Comparison of ENCODE assay signal across 8 cellular contexts in the genomic region with DNA sequence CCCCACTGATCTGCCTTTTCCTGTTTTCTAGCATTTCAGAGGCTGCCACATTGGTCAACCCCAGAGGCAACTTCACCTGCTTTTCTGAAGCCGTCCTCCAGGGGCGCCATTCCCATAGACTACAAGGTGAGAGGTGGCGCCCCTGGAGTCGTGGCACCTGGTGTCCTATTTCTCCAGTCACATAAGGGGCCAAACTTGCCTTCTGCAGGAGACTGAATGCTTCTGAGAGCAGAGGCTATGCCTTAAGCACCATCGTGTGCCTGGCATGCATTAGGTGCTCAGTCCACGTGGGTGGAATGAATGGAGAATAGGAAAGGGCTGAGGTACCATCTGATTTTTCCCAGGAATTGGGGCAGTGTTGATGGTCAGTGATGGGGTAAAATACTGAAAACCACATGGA.
A peak's percentile ranks its signal among the peaks of the same experiment; 100 is the strongest.
DNase-seq lines count a peak whose midpoint lies in the region; ATAC-seq lines count a peak whose summit lies in the region.

No MANE protein-coding gene starts in this region.

- H3K27ac Mint-ChIP-seq in activated T-cell treated with anti-CD3 and anti-CD28 coated beads, Interleukin-2, amount 50 U/mL, for 24 hours = no peak overlapping the region

- no peaks in the 10 kb centered on the region for H3K9me3 Mint-ChIP-seq in activated T-cell treated with anti-CD3 and anti-CD28 coated beads, Interleukin-2, amount 50 U/mL, for 24 hours

- peak; percentile 32 for DNase-seq in activated T-cell treated with anti-CD3 and anti-CD28 coated beads, Interleukin-2, amount 50 U/mL, for 24 hours
- no peak for DNase-seq in activated T-cell treated with anti-CD3 and anti-CD28 coated beads for 4 hours
- DNase-seq in M059J (ENCODE audit: low read depth) = peak; percentile 25
- peak; percentile 65 for DNase-seq in ecto neural progenitor cell (ENCODE audit: low spot score)
- peak; percentile 17 for DNase-seq in stimulated activated CD4-positive, alpha-beta T cell treated with anti-CD3 and anti-CD28 coated beads, Interleukin-4, amount 100 ng/mL, for 1 hour
- no peak for DNase-seq in NCI-H1105 treated with DMSO at 0.1 percent for 48 hours (lab: John Stamatoyannopoulos, UW)

- H3K27me3 Mint-ChIP-seq in activated T-cell treated with anti-CD3 and anti-CD28 coated beads, Interleukin-2, amount 50 U/mL, for 24 hours = peaks cover 54% of the 10 kb centered on the region

- H3K4me1 Mint-ChIP-seq in activated T-cell treated with anti-CD3 and anti-CD28 coated beads, Interleukin-2, amount 50 U/mL, for 24 hours (ENCODE audit: low read depth) = no peaks in the 10 kb centered on the region

- H3K4me3 Mint-ChIP-seq in activated T-cell treated with anti-CD3 and anti-CD28 coated beads, Interleukin-2, amount 50 U/mL, for 24 hours = no peak overlapping the region

- ATAC-seq in GM19467 (IDR thresholded peaks at IDR 0.05; ENCODE audit: unreplicated experiment) = no peak
- no peak for ATAC-seq in GM21737 (IDR thresholded peaks at IDR 0.05; ENCODE audit: unreplicated experiment)

- H3K36me3 Mint-ChIP-seq in activated T-cell treated with anti-CD3 and anti-CD28 coated beads, Interleukin-2, amount 50 U/mL, for 24 hours (ENCODE audit: low read depth) = no peaks in the 10 kb centered on the region

Comparison
In these comparisons a context has a peak if more than half of its experiments do, and no peak if none do; other contexts are left out.
1. DNase-seq: peak in activated T-cell treated with anti-CD3 and anti-CD28 coated beads, Interleukin-2, amount 50 U/mL, for 24 hours (single experiment), M059J (single experiment), ecto neural progenitor cell (single experiment) and stimulated activated CD4-positive, alpha-beta T cell treated with anti-CD3 and anti-CD28 coated beads, Interleukin-4, amount 100 ng/mL, for 1 hour (single experiment); none in activated T-cell treated with anti-CD3 and anti-CD28 coated beads for 4 hours (single experiment) and NCI-H1105 treated with DMSO at 0.1 percent for 48 hours (single experiment).